Comparison of ENCODE assay signal across 1 cellular context in genomic region chr19:14039181-14039580, GRCh38.
TF ChIP-seq lines count a peak whose summit lies in the region.

No MANE protein-coding gene starts in this region.

TF ChIP-seq in K562, 482 proteins besides CTCF, POLR2A, EP300 and RAD21:
- TF ChIP-seq ELF1 (tag; IDR thresholded peaks at IDR 0.05): no peak
- no peak for TF ChIP-seq ARID3A (IDR thresholded peaks at IDR 0.05; ENCODE audit: borderline replicate concordance, low read depth, low read length)
- TF ChIP-seq KDM1A (IDR thresholded peaks at IDR 0.05): peak; percentile 26 to 52; a peak in 2 of 4 replicates
- TF ChIP-seq BCOR (IDR thresholded peaks at IDR 0.05): peak; percentile 81
- no peak for TF ChIP-seq RREB1 (CRISPR knock-in tag; IDR thresholded peaks at IDR 0.05)
- TF ChIP-seq HDAC2 (IDR thresholded peaks at IDR 0.05): peak; percentile 58; the same call in 1 of the 2 replicates
- no peak for TF ChIP-seq ZNF395 (CRISPR knock-in tag; IDR thresholded peaks at IDR 0.05)
- TF ChIP-seq RBM25 (IDR thresholded peaks at IDR 0.05; ENCODE audit: low read depth, low read length, severe bottlenecking): peak; percentile 67
- peak; percentile 59 for TF ChIP-seq ZFP36 (IDR thresholded peaks at IDR 0.05; ENCODE audit: low read depth, low read length, partially characterized antibody)
- TF ChIP-seq HNRNPLL (IDR thresholded peaks at IDR 0.05; ENCODE audit: low read depth, low read length, poor library complexity, severe bottlenecking): no peak
TF ChIP-seq in K562: peak in this region for 5.
